8 cellular contexts compared by ENCODE assay signal in the genomic region with DNA sequence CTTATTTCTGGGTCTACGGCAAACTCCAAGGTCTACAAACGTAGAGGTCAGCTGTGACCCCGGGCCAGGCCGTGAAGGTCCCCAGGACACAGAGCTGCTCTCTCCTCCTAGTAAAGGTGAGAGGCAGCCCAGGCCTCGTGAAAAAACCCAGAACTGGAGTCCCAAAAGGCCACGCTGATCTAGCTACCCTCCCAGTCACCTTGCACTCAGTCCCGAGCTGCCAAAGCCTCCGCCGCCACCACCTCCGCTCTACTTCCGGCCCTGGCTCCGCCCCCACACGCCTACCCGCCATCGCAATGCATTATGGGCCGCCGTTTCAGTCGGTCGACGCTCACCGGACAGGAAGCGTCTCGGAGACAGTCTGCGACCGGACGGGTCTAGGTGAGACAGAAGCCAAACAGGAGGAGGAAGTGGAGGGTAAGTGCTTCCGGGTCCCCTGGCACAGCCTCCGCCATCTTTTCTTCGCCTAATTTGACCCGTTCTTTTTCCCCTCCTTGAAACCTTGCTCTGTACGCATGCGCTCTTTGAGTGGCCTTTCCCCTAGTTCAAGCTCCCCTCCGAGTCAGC. TPM values are rescaled to one million over a fixed set of nuclear protein-coding genes. Genes with fewer than 3 reads are reported as not detected.
DNase-seq lines count a peak whose midpoint lies in the region; ATAC-seq, FAIRE-seq and TF ChIP-seq lines count a peak whose summit lies in the region.

Gene ATP5PF (minus strand): TSS at position 251 of the 567 bp plus-strand sequence. CDS start 5,110 bp downstream, outside the sequence.
Gene GABPA (plus strand): TSS at position 319 of the 567 bp plus-strand sequence. CDS start 6,627 bp downstream, outside the sequence.

- peaks cover 6 to 65% (median 57%) of the 10 kb centered on the region in 12 donors for H3K4me1 ChIP-seq in heart left ventricle

- intact Hi-C loops in heart left ventricle (cut with DNase I) = loop anchor here in 4 of 10 donors (1.0 to 10.0 kb wide), 3 partner anchors 47 to 130 kb away; partner anchors contain the start of gene MRPL39 (in 3 of the 4)

- H3K9me3 ChIP-seq in heart left ventricle = no peaks in the 10 kb centered on the region

- H3K36me3 ChIP-seq in heart left ventricle = peaks cover 0 to 15% (median 6%) of the 10 kb centered on the region in 9 donors

- H3K27ac Mint-ChIP-seq in T-cell = peak within 1 kb of the TSS; percentile 100
- H3K27ac Mint-ChIP-seq in type B pancreatic cell = peak within 1 kb of the TSS; percentile 100

- WGBS in adipose tissue, 3 donors = 0% methylated on average over 33 of the region's 33 CpGs
- 0 to 1% (median 0%) methylated on average over 28 to 33 of the region's 33 CpGs for WGBS in heart left ventricle, 4 donors

- CTCF ChIA-PET in T-cell (lab: Charles Lee) = interaction anchor here (0.6 to 2.3 kb wide), 5 partner anchors 8 to 161 kb away, joined by 3 to 12 read pairs (median 4); partner anchors contain the start of gene MRPL39 (in 1 of the 2)

- TF ChIP-seq POLR2A in GM12891 (IDR thresholded peaks at IDR 0.05; ENCODE audit: low read depth, low read length) (peak; percentile 95), heart left ventricle (IDR thresholded peaks at IDR 0.05) (peak; percentile 84 to 93)

- H3K36me3 Mint-ChIP-seq in T-cell = peaks cover 16% of the 10 kb centered on the region
- H3K36me3 Mint-ChIP-seq in type B pancreatic cell = peaks cover 15% of the 10 kb centered on the region

- peak within 1 kb of the TSS; percentile 69 to 98 (median 92) for H3K4me3 ChIP-seq in heart left ventricle

- ATAC-seq in HG02840 (IDR thresholded peaks at IDR 0.05; ENCODE audit: low FRiP score, unreplicated experiment) (peak; percentile 88), T-cell (replicated peaks in 1 of 4) (peak; percentile 87 to 91 (median 89)), heart left ventricle (peak; percentile 93 to 97 (median 96))

- peak within 1 kb of the TSS; percentile 90 for H3K27ac ChIP-seq in adipose tissue (ENCODE audit: low read depth, low read length)
- peak within 1 kb of the TSS; percentile 93 to 100 (median 99) for H3K27ac ChIP-seq in heart left ventricle

- H3K4me1 Mint-ChIP-seq in T-cell (peaks cover 61 to 72% (median 70%) of the 10 kb centered on the region in 3 donors), type B pancreatic cell (ENCODE audit: unreplicated experiment) (peaks cover 27% of the 10 kb centered on the region)

- peak; percentile 99 for FAIRE-seq in GM12891 (lab: Jason Lieb, UNC)

- no peaks in the 10 kb centered on the region for H3K27me3 ChIP-seq in heart left ventricle

- peak within 1 kb of the TSS; percentile 93 to 100 (median 99) for H3K4me3 Mint-ChIP-seq in T-cell
- H3K4me3 Mint-ChIP-seq in type B pancreatic cell = peak within 1 kb of the TSS; percentile 100

- H3K9me3 Mint-ChIP-seq in T-cell (no peaks in the 10 kb centered on the region), type B pancreatic cell (no peaks in the 10 kb centered on the region)

- peak; percentile 62 for DNase-seq in GM12891 (ENCODE audit: insufficient read length, low spot score)
- peak; percentile 85 for DNase-seq in NCI-H1436 treated with DMSO at 0.1 percent for 48 hours (lab: John Stamatoyannopoulos, UW)
- DNase-seq in T-cell = peak; percentile 93 to 99 (median 97)
- peak; percentile 98 for DNase-seq in heart left ventricle
- peak; percentile 99 for DNase-seq in pons (ENCODE audit: low spot score)
- peak; percentile 96 for DNase-seq in type B pancreatic cell (ENCODE audit: extremely low spot score, unreplicated experiment)

- TF ChIP-seq CTCF in heart left ventricle (IDR thresholded peaks at IDR 0.05) (no peak), type B pancreatic cell (conservative IDR thresholded peaks at IDR 0.05) (no peak)

- POLR2A ChIA-PET in T-cell (lab: Charles Lee) = interaction anchor here in 1 of 2 donors (0.9 kb wide), 1 partner anchor 18 kb away, joined by 4 read pairs; no protein-coding TSS in a partner anchor

- H3K27me3 Mint-ChIP-seq in T-cell = no peaks in the 10 kb centered on the region
- peaks cover 3% of the 10 kb centered on the region for H3K27me3 Mint-ChIP-seq in type B pancreatic cell

TF ChIP-seq in GM12891, 5 proteins besides CTCF, POLR2A, EP300 and RAD21:
- TF ChIP-seq PAX5 (IDR thresholded peaks at IDR 0.05; ENCODE audit: insufficient read depth, low read length, severe bottlenecking) (no peak), POU2F2 (IDR thresholded peaks at IDR 0.05; ENCODE audit: low read depth, low read length) (peak; percentile 86; the same call in 1 of the 2 replicates), TAF1 (IDR thresholded peaks at IDR 0.05; ENCODE audit: low read depth, low read length) (peak; percentile 91), POLR2AphosphoS5 (IDR thresholded peaks at IDR 0.05; ENCODE audit: low read depth, low read length) (peak; percentile 95), SPI1 (IDR thresholded peaks at IDR 0.05; ENCODE audit: low read depth, low read length) (peak; percentile 69)
TF ChIP-seq in GM12891: peak in this region for 4.

RNA-seq across cellular contexts. Expression of gene ATP5PF, which starts in this region (rescaled TPM):
- polyA plus RNA-seq in GM12891 (2012; ENCODE audit: low read depth, missing spikeins) = 349 TPM
- total RNA-seq in T-cell (10 to 100 TPM; 35.1 to 52.2 (median 46.6) TPM), heart left ventricle (100 to 1,000 TPM; 479 to 989 (median 653) TPM), type B pancreatic cell (ENCODE audit: low replicate concordance) (139 and 168 TPM in 2 replicates)
- polyA plus RNA-seq in adipose tissue (100 to 1,000 TPM; 150 to 435 (median 420) TPM), heart left ventricle (1,000 to 10,000 TPM in 1 of 2 donors, 100 to 1,000 TPM in 1; 719 to 1,745 TPM)

RNA-seq across cellular contexts. Expression of gene GABPA, which starts in this region (rescaled TPM):
- 7.5 TPM for polyA plus RNA-seq in GM12891 (2012; ENCODE audit: low read depth, missing spikeins)
- total RNA-seq in T-cell (10 to 100 TPM; 23.5 to 28.3 (median 25.5) TPM), heart left ventricle (10 to 100 TPM in 8 of 9 donors, 1 to 10 TPM in 1; 9.0 to 20.6 (median 15.6) TPM), type B pancreatic cell (ENCODE audit: low replicate concordance) (19.7 and 26.4 TPM in 2 replicates)
- polyA plus RNA-seq in adipose tissue (10 to 100 TPM in 1 of 3 donors, 1 to 10 TPM in 2; 5.0 to 17.2 (median 8.3) TPM), heart left ventricle (1 to 10 TPM; 6.1 to 7.2 TPM)

Comparison
In these comparisons a context has a peak if more than half of its experiments do, and no peak if none do; other contexts are left out.
1. Peak in every context shown above with its lines: DNase-seq, ATAC-seq, H3K4me3 ChIP-seq and H3K27ac ChIP-seq.